In the genomic region with DNA sequence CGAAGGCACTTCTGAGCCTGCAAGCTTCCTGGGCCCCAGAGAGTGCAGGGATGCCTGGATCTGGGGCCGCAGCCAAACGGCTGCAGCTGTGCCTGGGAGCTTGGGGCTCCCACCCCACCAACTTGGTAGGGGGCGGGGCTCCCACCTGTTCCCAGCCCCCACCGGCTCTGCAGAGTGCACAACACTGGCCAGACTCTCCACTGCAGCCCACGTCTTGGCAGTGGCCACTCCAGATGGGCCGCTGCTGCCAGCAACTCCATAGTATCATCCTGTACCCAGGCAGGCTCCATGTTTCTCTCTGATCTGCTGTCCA, we compare ENCODE assay signal across 20 cellular contexts.
"Had no signal": no experiment of that assay in that cellular context is flagged by ENCODE, and none has a peak within 500 bp of the region (broad histone marks: within the 10 kb centered on the region; RNA-seq: fewer than 3 reads in every experiment).

No MANE protein-coding gene starts in this region.

- ATAC-seq: activated CD8-positive, alpha-beta T cell treated with anti-CD3 and anti-CD28 coated beads, Interleukin-2, amount 10 ng/mL, durations not matched to agents 7 days and 5 days; activated naive CD4-positive, alpha-beta T cell treated with anti-CD3 and anti-CD28 coated beads, Interleukin-2, amount 50 U/mL, for 72 hours; activated naive CD8-positive, alpha-beta T cell treated with anti-CD3 and anti-CD28 coated beads, Interleukin-2, amount 50 U/mL, for 24 hours; activated T-cell treated with anti-CD3 and anti-CD28 coated beads, Interleukin-2, amount 50 U/mL, for 72 hours; T-helper 17 cell; WTC11 had no signal

- H3K9me3 Mint-ChIP-seq: activated naive CD4-positive, alpha-beta T cell treated with anti-CD3 and anti-CD28 coated beads, Interleukin-2, amount 50 U/mL, for 72 hours; activated naive CD8-positive, alpha-beta T cell treated with anti-CD3 and anti-CD28 coated beads, Interleukin-2, amount 50 U/mL, for 24 hours; activated T-cell treated with anti-CD3 and anti-CD28 coated beads, Interleukin-2, amount 50 U/mL, for 72 hours; WTC11 had no signal

- H3K4me3 Mint-ChIP-seq: activated CD8-positive, alpha-beta T cell treated with anti-CD3 and anti-CD28 coated beads, Interleukin-2, amount 10 ng/mL, durations not matched to agents 7 days and 5 days; activated naive CD8-positive, alpha-beta T cell treated with anti-CD3 and anti-CD28 coated beads, Interleukin-2, amount 50 U/mL, for 24 hours; activated T-cell treated with anti-CD3 and anti-CD28 coated beads, Interleukin-2, amount 50 U/mL, for 72 hours; brain; T-helper 17 cell; WTC11 had no signal

- DNase-seq: activated CD4-positive, alpha-beta T cell treated with anti-CD3 and anti-CD28 coated beads for 48 hours; activated CD4-positive, alpha-beta T cell treated with anti-CD3 and anti-CD28 coated beads, Interleukin-2, amount 50 U/mL, for 4 hours; activated CD4-positive, CD25-positive, alpha-beta regulatory T cell treated with anti-CD3 and anti-CD28 coated beads, Interleukin-2, amount 50 U/mL, for 72 hours; activated CD8-positive, alpha-beta T cell treated with anti-CD3 and anti-CD28 coated beads, Interleukin-2, amount 10 ng/mL, durations not matched to agents 7 days and 5 days; activated naive CD4-positive, alpha-beta T cell; activated naive CD8-positive, alpha-beta T cell treated with anti-CD3 and anti-CD28 coated beads, Interleukin-2, amount 50 U/mL, for 24 hours; activated T-cell treated with anti-CD3 and anti-CD28 coated beads, Interleukin-2, amount 50 U/mL, for 72 hours; amniotic stem cell; MG63; NCI-H146; NCI-H187 treated with DMSO at 0.1 percent for 48 hours; NCI-H2081 treated with DMSO at 0.1 percent for 48 hours; NCI-H446; NCI-H524; SHP77 treated with DMSO at 0.1 percent for 48 hours; T-helper 17 cell; T-helper 9 cell had no signal

- H3K27ac Mint-ChIP-seq: activated CD8-positive, alpha-beta T cell treated with anti-CD3 and anti-CD28 coated beads, Interleukin-2, amount 10 ng/mL, durations not matched to agents 7 days and 5 days; activated naive CD4-positive, alpha-beta T cell treated with anti-CD3 and anti-CD28 coated beads, Interleukin-2, amount 50 U/mL, for 72 hours; activated naive CD8-positive, alpha-beta T cell treated with anti-CD3 and anti-CD28 coated beads, Interleukin-2, amount 50 U/mL, for 24 hours; activated T-cell treated with anti-CD3 and anti-CD28 coated beads, Interleukin-2, amount 50 U/mL, for 72 hours; brain; T-helper 17 cell; WTC11 had no signal

- H3K36me3 Mint-ChIP-seq: activated naive CD4-positive, alpha-beta T cell treated with anti-CD3 and anti-CD28 coated beads, Interleukin-2, amount 50 U/mL, for 72 hours; brain had no signal
